8 cellular contexts compared by ENCODE assay signal in genomic region chr11:70270104-70270876, GRCh38. TPM values are rescaled to one million over a fixed set of nuclear protein-coding genes. Genes with fewer than 3 reads are reported as not detected.
DNase-seq lines count a peak whose midpoint lies in the region; ATAC-seq lines count a peak whose summit lies in the region.

Gene PPFIA1 (plus strand): TSS chr11:70270690. CDS start chr11:70272173, 1,483 bp downstream.

- no peaks in the 10 kb centered on the region for H3K9me3 ChIP-seq in HUES6 (ENCODE audit: control insufficient read depth, insufficient read depth, low read depth, low read length)
- no peaks in the 10 kb centered on the region for H3K9me3 ChIP-seq in NT2/D1 (ENCODE audit: insufficient read depth, low read length)
- no peaks in the 10 kb centered on the region for H3K9me3 ChIP-seq in mesodermal cell (ENCODE audit: control insufficient read depth, low read length)

- DNase-seq in D341Med (ENCODE audit: low spot score) (peak; percentile 99), NT2/D1 (ENCODE audit: low read depth, low spot score) (peak; percentile 96)
- peak; percentile 77 for DNase-seq in activated CD8-positive, alpha-beta memory T cell treated with anti-CD3 and anti-CD28 coated beads, Interleukin-2, amount 50 U/mL, for 1 hour (ENCODE audit: extremely low read depth)
- peak; percentile 93 for DNase-seq in stimulated activated CD8-positive, alpha-beta memory T cell treated with anti-CD3 and anti-CD28 coated beads, Interleukin-15, amount 100 ng/mL, for 24 hours (ENCODE audit: low read depth)

- H3K36me3 ChIP-seq in HUES6 (ENCODE audit: control insufficient read depth, insufficient read depth, low read length) (peaks cover 35% of the 10 kb centered on the region), NT2/D1 (ENCODE audit: insufficient read depth, insufficient read length, low read length) (peaks cover 32% of the 10 kb centered on the region), mesodermal cell (ENCODE audit: control insufficient read depth, insufficient read depth, low read length) (peaks cover 31% of the 10 kb centered on the region)

- in situ Hi-C loops in endometrial microvascular endothelial cells (cut with HindIII; ENCODE audit: inconsistent ontology term, low pct_unique_long_range_greater_than_20kb, low sequenced_read_pairs), result no loop called here

- peaks cover 10% of the 10 kb centered on the region; the same call in 1 of the 2 replicates for H3K4me1 ChIP-seq in HUES6 (ENCODE audit: control insufficient read depth, insufficient read depth, low read length)
- H3K4me1 ChIP-seq in NT2/D1 (ENCODE audit: insufficient read depth, insufficient read length), result peaks cover 2% of the 10 kb centered on the region
- no peaks in the 10 kb centered on the region for H3K4me1 ChIP-seq in mesodermal cell (ENCODE audit: control insufficient read depth, insufficient read depth, low read length, poor library complexity, severe bottlenecking)

- H3K27ac ChIP-seq in HUES6 (ENCODE audit: low read depth, low read length) (peak within 1 kb of the TSS; percentile 49; the same call in 1 of the 2 replicates), mesodermal cell (ENCODE audit: low read depth, low read length, severe bottlenecking) (peak within 1 kb of the TSS; percentile 49)

- peak within 1 kb of the TSS; percentile 89 for H3K9ac ChIP-seq in HUES6 (ENCODE audit: low read length)
- H3K9ac ChIP-seq in NT2/D1 (ENCODE audit: insufficient read length, low read depth), result peak within 1 kb of the TSS; percentile 92

- no peaks in the 10 kb centered on the region for H3K27me3 ChIP-seq in HUES6 (ENCODE audit: control insufficient read depth, insufficient read depth, low read length)
- no peaks in the 10 kb centered on the region for H3K27me3 ChIP-seq in NT2/D1 (ENCODE audit: insufficient read depth, insufficient read length)

- peak; percentile 94 for ATAC-seq in GM21423 (IDR thresholded peaks at IDR 0.05; ENCODE audit: unreplicated experiment)

- H3K4me3 ChIP-seq in HUES6 (ENCODE audit: low read depth, low read length), result peak within 1 kb of the TSS; percentile 94
- H3K4me3 ChIP-seq in NT2/D1 (ENCODE audit: insufficient read length, low read depth), result peak within 1 kb of the TSS; percentile 84
- peak within 1 kb of the TSS; percentile 71 for H3K4me3 ChIP-seq in mesodermal cell (ENCODE audit: extremely low read depth, insufficient read depth, low read length, poor library complexity, severe bottlenecking)

- WGBS in mesodermal cell (ENCODE audit: insufficient coverage in 2 of 2), 2 experiments, result 0% methylated on average over 81 to 97 of the region's 99 CpGs

RNA-seq across cellular contexts. Expression of gene PPFIA1, which starts in this region (rescaled TPM):
- total RNA-seq in endometrial microvascular endothelial cells (ENCODE audit: inconsistent ontology term), result 46.1 TPM
- polyA plus RNA-seq in mesodermal cell (2013, experiment 1 of 2), result 25.6 TPM
- polyA plus RNA-seq in mesodermal cell (2013, experiment 2 of 2), result 28.8 TPM

Comparison
In these comparisons a context has a peak if more than half of its experiments do, and no peak if none do; other contexts are left out.
1. Peak in every context shown above with its lines: DNase-seq, ATAC-seq, H3K4me3 ChIP-seq and H3K27ac ChIP-seq.